In the genomic region with DNA sequence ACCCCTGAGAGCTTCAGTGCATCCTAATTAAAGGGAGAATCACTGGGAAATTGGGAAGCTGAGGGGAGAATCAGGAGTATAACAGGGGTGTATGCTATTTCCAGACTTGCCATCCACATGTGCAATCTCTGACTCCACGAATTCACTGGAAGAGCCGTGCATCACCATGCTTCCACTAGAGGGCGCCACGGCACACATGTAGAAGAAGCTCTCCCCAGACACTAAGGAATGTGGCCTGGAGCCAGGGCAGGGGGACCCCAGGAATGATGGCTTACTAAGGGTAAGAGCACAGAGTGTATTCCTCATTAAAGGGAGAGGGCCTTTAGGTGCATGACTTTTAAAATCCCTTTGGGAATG, we compare ENCODE assay signal across 9 cellular contexts.
DNase-seq lines count a peak whose midpoint lies in the region; ATAC-seq and TF ChIP-seq lines count a peak whose summit lies in the region.
"Had no signal": no experiment of that assay in that cellular context is flagged by ENCODE, and none has a peak within 500 bp of the region (broad histone marks: within the 10 kb centered on the region; RNA-seq: fewer than 3 reads in every experiment).

No MANE protein-coding gene starts in this region.

- no peak for TF ChIP-seq POLR2A in vagina (IDR thresholded peaks at IDR 0.05)

- H3K27me3 Mint-ChIP-seq in HFFc6 (ENCODE audit: insufficient read depth) (peaks cover 12% of the 10 kb centered on the region), osteocyte (ENCODE audit: unreplicated experiment) (no peaks in the 10 kb centered on the region)
- peaks cover 15% of the 10 kb centered on the region for H3K27me3 Mint-ChIP-seq in activated T-cell treated with anti-CD3 and anti-CD28 coated beads, Interleukin-2, amount 50 U/mL, for 72 hours (ENCODE audit: low read depth)

- H3K4me1 Mint-ChIP-seq in HFFc6 (ENCODE audit: low read depth): peaks cover 58% of the 10 kb centered on the region
- peaks cover 59% of the 10 kb centered on the region for H3K4me1 Mint-ChIP-seq in activated T-cell treated with anti-CD3 and anti-CD28 coated beads, Interleukin-2, amount 50 U/mL, for 72 hours (ENCODE audit: low read depth)
- peaks cover 70% of the 10 kb centered on the region for H3K4me1 Mint-ChIP-seq in osteocyte (ENCODE audit: unreplicated experiment)

- no peak overlapping the region for H3K4me3 ChIP-seq in OCI-LY3 (ENCODE audit: low read length)
- H3K4me3 ChIP-seq in vagina: no peak overlapping the region

- H3K9me3 Mint-ChIP-seq in HFFc6 (no peaks in the 10 kb centered on the region), osteocyte (ENCODE audit: unreplicated experiment) (no peaks in the 10 kb centered on the region)
- no peaks in the 10 kb centered on the region for H3K9me3 Mint-ChIP-seq in activated T-cell treated with anti-CD3 and anti-CD28 coated beads, Interleukin-2, amount 50 U/mL, for 72 hours
- H3K9me3 Mint-ChIP-seq: stimulated activated naive CD8-positive, alpha-beta T cell treated with anti-CD3 and anti-CD28 coated beads, Interleukin-15, Interleukin-2, amounts not matched to agents 100 ng/mL and 50 ng/mL, for 24 hours had no signal

- DNase-seq in CMK (ENCODE audit: low read depth): peak; percentile 41
- peak; percentile 48 for DNase-seq in HFFc6
- peak; percentile 64 to 75 for DNase-seq in activated T-cell treated with anti-CD3 and anti-CD28 coated beads, Interleukin-2, amount 50 U/mL, for 72 hours
- DNase-seq in foreskin keratinocyte: peak in 1 of 2 donors; percentile 58
- DNase-seq in osteocyte (ENCODE audit: extremely low spot score, unreplicated experiment): no peak
- DNase-seq in vagina (ENCODE audit: extremely low spot score in 2 of 2): no peak

- H3K9me3 ChIP-seq in OCI-LY3 (ENCODE audit: insufficient read depth, low read length): no peaks in the 10 kb centered on the region
- no peaks in the 10 kb centered on the region for H3K9me3 ChIP-seq in vagina

- H3K27me3 ChIP-seq in OCI-LY3 (ENCODE audit: low read depth, low read length) (peaks cover 35% of the 10 kb centered on the region), foreskin keratinocyte (no peaks in the 10 kb centered on the region), vagina (no peaks in the 10 kb centered on the region)

- H3K36me3 Mint-ChIP-seq in HFFc6 (ENCODE audit: low read depth) (no peaks in the 10 kb centered on the region), osteocyte (ENCODE audit: unreplicated experiment) (no peaks in the 10 kb centered on the region)
- H3K36me3 Mint-ChIP-seq in activated T-cell treated with anti-CD3 and anti-CD28 coated beads, Interleukin-2, amount 50 U/mL, for 72 hours (ENCODE audit: insufficient read depth in 2 of 2): peaks cover 1% of the 10 kb centered on the region in 2 donors

- no peaks in the 10 kb centered on the region for H4K20me1 ChIP-seq in OCI-LY3 (ENCODE audit: insufficient read depth, low read length)

- ATAC-seq in activated T-cell treated with anti-CD3 and anti-CD28 coated beads, Interleukin-2, amount 50 U/mL, for 72 hours (replicated peaks in 1 of 2): no peak
- ATAC-seq in foreskin keratinocyte: peak; percentile 45
- no peak for ATAC-seq in GM19035 (IDR thresholded peaks at IDR 0.05; ENCODE audit: unreplicated experiment)

- intact Hi-C loops in vagina (cut with DNase I): no loop called here

- TF ChIP-seq CTCF in HFFc6 (IDR thresholded peaks at IDR 0.05) (peak; percentile 97), OCI-LY3 (IDR thresholded peaks at IDR 0.05; ENCODE audit: low read depth, low read length) (peak; percentile 78), foreskin keratinocyte (conservative IDR thresholded peaks at IDR 0.05) (peak; percentile 83), osteocyte (IDR thresholded peaks at IDR 0.05) (peak; percentile 87), vagina (IDR thresholded peaks at IDR 0.05) (peak; percentile 70 to 80 (median 72))

- no peak overlapping the region for H2AFZ ChIP-seq in OCI-LY3 (ENCODE audit: low read depth, low read length)

- no peaks in the 10 kb centered on the region for H3K36me3 ChIP-seq in OCI-LY3 (replicated peaks; ENCODE audit: low read depth, low read length)
- H3K36me3 ChIP-seq in vagina: no peaks in the 10 kb centered on the region

- no peak overlapping the region for H3K27ac ChIP-seq in OCI-LY3 (ENCODE audit: low read length)
- no peak overlapping the region for H3K27ac ChIP-seq in foreskin keratinocyte
- peak overlapping the region; percentile 77 for H3K27ac ChIP-seq in vagina

- H3K4me1 ChIP-seq in OCI-LY3 (ENCODE audit: low read length) (peaks cover 14% of the 10 kb centered on the region), foreskin keratinocyte (no peaks in the 10 kb centered on the region), vagina (peaks cover 53% of the 10 kb centered on the region)

- H3K27ac Mint-ChIP-seq in HFFc6: no peak overlapping the region
- no peak overlapping the region for H3K27ac Mint-ChIP-seq in activated T-cell treated with anti-CD3 and anti-CD28 coated beads, Interleukin-2, amount 50 U/mL, for 72 hours
- peak overlapping the region; percentile 96 for H3K27ac Mint-ChIP-seq in osteocyte (ENCODE audit: unreplicated experiment)
- H3K27ac Mint-ChIP-seq: stimulated activated naive CD8-positive, alpha-beta T cell treated with anti-CD3 and anti-CD28 coated beads, Interleukin-15, Interleukin-2, amounts not matched to agents 100 ng/mL and 50 ng/mL, for 24 hours had no signal

- H3K4me2 ChIP-seq in OCI-LY3 (ENCODE audit: low read length): no peak overlapping the region

- H3K9ac ChIP-seq in OCI-LY3 (ENCODE audit: low read length): no peak overlapping the region

- H3K4me3 Mint-ChIP-seq in HFFc6 (peak overlapping the region; percentile 50), osteocyte (ENCODE audit: unreplicated experiment) (no peak overlapping the region)
- no peak overlapping the region for H3K4me3 Mint-ChIP-seq in activated T-cell treated with anti-CD3 and anti-CD28 coated beads, Interleukin-2, amount 50 U/mL, for 72 hours
- H3K4me3 Mint-ChIP-seq: stimulated activated naive CD8-positive, alpha-beta T cell treated with anti-CD3 and anti-CD28 coated beads, Interleukin-15, Interleukin-2, amounts not matched to agents 100 ng/mL and 50 ng/mL, for 24 hours had no signal

- H3K79me2 ChIP-seq in OCI-LY3 (ENCODE audit: low read length): no peaks in the 10 kb centered on the region

Comparison
In these comparisons a context has a peak if more than half of its experiments do, and no peak if none do; other contexts are left out.
1. DNase-seq: peak in CMK (single experiment), HFFc6 (single experiment) and activated T-cell treated with anti-CD3 and anti-CD28 coated beads, Interleukin-2, amount 50 U/mL, for 72 hours (2 of 2); none in osteocyte (single experiment) and vagina (0 of 2).
2. Peak in every context shown above with its lines, with median percentiles within 50 percentile points of each other: CTCF ChIP-seq.